In genomic region chr2:133541797-133542196, GRCh38 we compare ENCODE assay signal across 16 cellular contexts. TPM values are rescaled to one million over a fixed set of nuclear protein-coding genes. Genes with fewer than 3 reads are reported as not detected.
DNase-seq lines count a peak whose midpoint lies in the region; ATAC-seq and TF ChIP-seq lines count a peak whose summit lies in the region.
"Had no signal": no experiment of that assay in that cellular context is flagged by ENCODE, and none has a peak within 500 bp of the region (broad histone marks: within the 10 kb centered on the region; RNA-seq: fewer than 3 reads in every experiment).

No MANE protein-coding gene starts in this region.

- H3K9me3 Mint-ChIP-seq in chondrocyte (ENCODE audit: low read depth), result peaks cover 8% of the 10 kb centered on the region
- H3K9me3 Mint-ChIP-seq in natural killer cell, result peaks cover 13 to 15% of the 10 kb centered on the region in 2 donors

- DNase-seq in SHP77 (lab: John Stamatoyannopoulos, UW) (peak; percentile 4 to 5), SHP77 treated with DMSO at 0.1 percent for 48 hours (lab: John Stamatoyannopoulos, UW) (no peak), chondrocyte (ENCODE audit: low spot score) (no peak), mucosa of descending colon (peak in 1 of 3 donors; percentile 6), natural killer cell (no peak), C1 segment of cervical spinal cord (lab: John Stamatoyannopoulos, UW) (no peak)
- DNase-seq: Caco-2; CD4-positive, CD25-positive, alpha-beta regulatory T cell; CD8-positive, alpha-beta T cell; DMS153; DMS79 treated with DMSO at 0.1 percent for 48 hours; GF-D8; GM23248; H7; HCEC 1CT had no signal

- H3K27me3 Mint-ChIP-seq in chondrocyte (ENCODE audit: low read depth) (no peaks in the 10 kb centered on the region), natural killer cell (ENCODE audit: low read depth in 2 of 2) (no peaks in the 10 kb centered on the region)
- H3K27me3 Mint-ChIP-seq: CD4-positive, CD25-positive, alpha-beta regulatory T cell had no signal

- no peaks in the 10 kb centered on the region for H3K9me3 ChIP-seq in mucosa of descending colon
- H3K9me3 ChIP-seq: Caco-2 had no signal

- intact Hi-C loops in mucosa of descending colon (cut with DNase I, micrococcal nuclease) (no loop called here), natural killer cell (cut with micrococcal nuclease) (no loop called here)

- ATAC-seq in mucosa of descending colon (peak; percentile 92), natural killer cell (no peak)
- ATAC-seq: CD8-positive, alpha-beta T cell had no signal

- H3K27ac Mint-ChIP-seq in chondrocyte (ENCODE audit: unreplicated experiment) (peak overlapping the region; percentile 33), natural killer cell (no peak overlapping the region)
- H3K27ac Mint-ChIP-seq: CD4-positive, CD25-positive, alpha-beta regulatory T cell; CD8-positive, alpha-beta T cell had no signal

- no peaks in the 10 kb centered on the region for H3K36me3 Mint-ChIP-seq in chondrocyte (ENCODE audit: low read depth)
- peaks cover 10% of the 10 kb centered on the region for H3K36me3 Mint-ChIP-seq in natural killer cell
- H3K36me3 Mint-ChIP-seq: CD4-positive, CD25-positive, alpha-beta regulatory T cell; CD8-positive, alpha-beta T cell had no signal

- no peak overlapping the region for H3K4me3 Mint-ChIP-seq in chondrocyte (ENCODE audit: unreplicated experiment)
- H3K4me3 Mint-ChIP-seq in natural killer cell, result no peak overlapping the region
- H3K4me3 Mint-ChIP-seq: CD4-positive, CD25-positive, alpha-beta regulatory T cell; CD8-positive, alpha-beta T cell had no signal

- H3K36me3 ChIP-seq in mucosa of descending colon (ENCODE audit: low read depth), result no peaks in the 10 kb centered on the region

- no peaks in the 10 kb centered on the region for H3K4me1 ChIP-seq in mucosa of descending colon (ENCODE audit: low read depth)
- H3K4me1 ChIP-seq: Caco-2 had no signal

- TF ChIP-seq CTCF in chondrocyte (IDR thresholded peaks at IDR 0.05), result no peak
- no peak for TF ChIP-seq CTCF in mucosa of descending colon (IDR thresholded peaks at IDR 0.05)
- TF ChIP-seq CTCF in natural killer cell (IDR thresholded peaks at IDR 0.05), result no peak

- H3K4me1 Mint-ChIP-seq in chondrocyte (ENCODE audit: low read depth) (peaks cover 10% of the 10 kb centered on the region), natural killer cell (no peaks in the 10 kb centered on the region)
- H3K4me1 Mint-ChIP-seq: CD4-positive, CD25-positive, alpha-beta regulatory T cell had no signal

- no peak overlapping the region for H3K4me3 ChIP-seq in mucosa of descending colon
- H3K4me3 ChIP-seq: GM23248 had no signal

RNA-seq across cellular contexts. Expression of gene NCKAP5, which starts 26.5 kb away (rescaled TPM):
- 0.51 to 1.9 TPM (median 0.87 TPM) in 3 replicates for total RNA-seq in chondrocyte
- 1 to 10 TPM; 1.9 to 6.3 (median 2.3) TPM for total RNA-seq in mucosa of descending colon
- under 1 TPM in 2 of 3 donors, not detected in 1; 0.12 to 0.20 TPM for total RNA-seq in natural killer cell
- total RNA-seq: CD4-positive, CD25-positive, alpha-beta regulatory T cell; CD8-positive, alpha-beta T cell; G401 had no signal

Comparison
In these comparisons a context has a peak if more than half of its experiments do, and no peak if none do; other contexts are left out.
1. DNase-seq: peak in SHP77 (2 of 2); none in SHP77 treated with DMSO at 0.1 percent for 48 hours (single experiment), chondrocyte (single experiment), natural killer cell (single experiment) and C1 segment of cervical spinal cord (0 of 14).